In genomic region chr22:21069375-21069774, GRCh38 we compare ENCODE assay signal across 27 cellular contexts. TPM values are rescaled to one million over a fixed set of nuclear protein-coding genes. Genes with fewer than 3 reads are reported as not detected.
DNase-seq lines count a peak whose midpoint lies in the region; FAIRE-seq and TF ChIP-seq lines count a peak whose summit lies in the region.
"Had no signal": no experiment of that assay in that cellular context is flagged by ENCODE, and none has a peak within 500 bp of the region (broad histone marks: within the 10 kb centered on the region; RNA-seq: fewer than 3 reads in every experiment).

No MANE protein-coding gene starts in this region.

- H3K4me1 Mint-ChIP-seq in endothelial cell (ENCODE audit: unreplicated experiment): no peaks in the 10 kb centered on the region
- H3K4me1 Mint-ChIP-seq: H9 had no signal

- intact Hi-C loops in prostate gland (cut with DNase I): no loop called here

- H3K36me3 ChIP-seq in prostate gland: no peaks in the 10 kb centered on the region
- H3K36me3 ChIP-seq: BE2C; BLaER1 treated with 17β-estradiol and CSF1 and Interleukin-3, amounts not matched to agents 10 nM and 100 nM had no signal

- peaks cover 2% of the 10 kb centered on the region for H3K27me3 Mint-ChIP-seq in endothelial cell (ENCODE audit: unreplicated experiment)

- H3K4me3 ChIP-seq in prostate gland: no peak overlapping the region
- H3K4me3 ChIP-seq: A549; BLaER1 treated with 17β-estradiol and CSF1 and Interleukin-3, amounts not matched to agents 10 nM and 100 nM; GM12878; GM23248 had no signal

- no peak for TF ChIP-seq POLR2A in prostate gland (IDR thresholded peaks at IDR 0.05)

- no peak overlapping the region for H3K4me3 Mint-ChIP-seq in endothelial cell (ENCODE audit: unreplicated experiment)
- H3K4me3 Mint-ChIP-seq: CD4-positive, alpha-beta T cell; CD8-positive, alpha-beta memory T cell; H9 had no signal

- TF ChIP-seq CTCF in VCaP (conservative IDR thresholded peaks at IDR 0.05) (no peak), prostate gland (IDR thresholded peaks at IDR 0.05) (no peak), endothelial cell (IDR thresholded peaks at IDR 0.05; ENCODE audit: unreplicated experiment) (no peak)

- no peaks in the 10 kb centered on the region for H3K36me3 Mint-ChIP-seq in endothelial cell (ENCODE audit: low read depth, unreplicated experiment)
- H3K36me3 Mint-ChIP-seq: CD14-positive monocyte; CD8-positive, alpha-beta memory T cell had no signal

- no peak overlapping the region for H3K27ac Mint-ChIP-seq in endothelial cell (ENCODE audit: unreplicated experiment)
- H3K27ac Mint-ChIP-seq: CD4-positive, alpha-beta T cell; CD8-positive, alpha-beta memory T cell had no signal

- H3K9me3 ChIP-seq in prostate gland: no peaks in the 10 kb centered on the region
- H3K9me3 ChIP-seq: A549, BE2C had no signal

- 35% methylated on average over 5 of the region's 5 CpGs for WGBS in prostate gland

- H3K27me3 ChIP-seq in prostate gland (replicated peaks; ENCODE audit: insufficient read depth): no peaks in the 10 kb centered on the region
- H3K27me3 ChIP-seq: BE2C; BLaER1 treated with 17β-estradiol and CSF1 and Interleukin-3, amounts not matched to agents 10 nM and 100 nM had no signal

- H3K4me1 ChIP-seq in prostate gland (replicated peaks): no peaks in the 10 kb centered on the region
- H3K4me1 ChIP-seq: BE2C had no signal

- peak; percentile 12 for DNase-seq in NCI-H2196 (lab: John Stamatoyannopoulos, UW; ENCODE audit: unreplicated experiment)
- no peak for DNase-seq in NCI-H2196 treated with DMSO at 0.1 percent for 48 hours (lab: John Stamatoyannopoulos, UW; ENCODE audit: unreplicated experiment)
- peak; percentile 49 for DNase-seq in prostate gland (ENCODE audit: low spot score)
- no peak for DNase-seq in urothelium cell line (ENCODE audit: low spot score)
- no peak for DNase-seq in hepatic stellate cell (ENCODE audit: low spot score)
- DNase-seq in dermis blood vessel endothelial cell: no peak
- no peak for DNase-seq in endothelial cell (ENCODE audit: low spot score)
- DNase-seq: 8988T; ACHN; AML-193; BE2C; CD4-positive, alpha-beta T cell; CD8-positive, alpha-beta memory T cell; DMS 273 treated with DMSO at 0.1 percent for 48 hours; DMS79; EL; GDM1; GM23248; H9 had no signal

- no peaks in the 10 kb centered on the region for H3K9me3 Mint-ChIP-seq in endothelial cell (ENCODE audit: unreplicated experiment)
- H3K9me3 Mint-ChIP-seq: CD4-positive, alpha-beta T cell had no signal

- FAIRE-seq in urothelium cell line (lab: Jason Lieb, UNC): peak; percentile 65
- FAIRE-seq: A549, D721Med, GM12878, GM19239 had no signal

- H3K27ac ChIP-seq in VCaP (peak overlapping the region; percentile 67), prostate gland (no peak overlapping the region)
- H3K27ac ChIP-seq: A549; BLaER1 treated with 17β-estradiol and CSF1 and Interleukin-3, amounts not matched to agents 10 nM and 100 nM; GM23248 had no signal

RNA-seq across cellular contexts. Expression of gene LRRC74B, which starts 23.6 kb away (rescaled TPM):
- total RNA-seq in prostate gland (under 1 TPM in 1 of 2 donors, not detected in 1; 0.45 TPM), dermis blood vessel endothelial cell (not detected in 2 replicates), endothelial cell (ENCODE audit: unreplicated experiment) (not detected)
- total RNA-seq: CD4-positive, alpha-beta T cell; CD8-positive, alpha-beta memory T cell; GM12878; GM23248; H4; H9 had no signal

RNA-seq across cellular contexts. Expression of gene SLC7A4, which starts 37.0 kb away (rescaled TPM):
- 10 to 100 TPM; 13.0 to 53.9 TPM for total RNA-seq in prostate gland
- total RNA-seq in dermis blood vessel endothelial cell: not detected in 2 replicates
- total RNA-seq in endothelial cell (ENCODE audit: unreplicated experiment): not detected
- total RNA-seq: CD4-positive, alpha-beta T cell; GM23248; H4 had no signal

RNA-seq across cellular contexts. Expression of gene P2RX6, which starts 54.4 kb away (rescaled TPM):
- 1 to 10 TPM; 4.6 to 5.5 TPM for total RNA-seq in prostate gland
- under 0.01 TPM in 1 of 2 replicates, not detected in the other for total RNA-seq in dermis blood vessel endothelial cell
- total RNA-seq in endothelial cell (ENCODE audit: unreplicated experiment): not detected
- total RNA-seq: H9 had no signal

Comparison
In these comparisons a context has a peak if more than half of its experiments do, and no peak if none do; other contexts are left out.
1. DNase-seq: peak in NCI-H2196 (single experiment) and prostate gland (single experiment); none in NCI-H2196 treated with DMSO at 0.1 percent for 48 hours (single experiment), urothelium cell line (single experiment), hepatic stellate cell (single experiment), dermis blood vessel endothelial cell (single experiment) and endothelial cell (single experiment).
2. RNA of gene SLC7A4, which starts 37.0 kb away (total RNA-seq): 13.0 to 53.9 TPM in prostate gland; not detected in endothelial cell (single experiment) and not detected in dermis blood vessel endothelial cell; every median in the first group is over 10 times any median in the second.